In the genomic region with DNA sequence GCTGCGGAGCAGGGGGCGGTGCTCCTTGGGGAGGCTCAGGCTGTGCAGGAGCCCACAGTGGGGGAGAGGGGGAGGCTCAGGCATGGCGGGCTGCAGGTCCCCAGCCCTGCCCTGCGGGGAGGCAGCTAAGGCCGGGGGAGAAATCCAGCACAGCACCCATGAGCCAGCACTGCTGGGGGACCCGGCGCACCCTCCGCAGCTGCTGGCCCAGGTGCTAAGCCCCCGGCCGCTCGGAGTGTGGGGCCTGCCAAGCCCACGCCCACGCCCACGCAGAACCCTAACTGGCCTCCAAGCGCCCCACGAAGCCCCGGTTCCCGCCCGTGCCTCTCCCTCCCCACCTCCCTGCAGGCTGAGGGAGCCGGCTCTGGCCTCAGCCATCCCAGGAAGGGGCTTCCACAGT, we compare ENCODE assay signal across 23 cellular contexts.
"Had no signal": no experiment of that assay in that cellular context is flagged by ENCODE, and none has a peak within 500 bp of the region (broad histone marks: within the 10 kb centered on the region; RNA-seq: fewer than 3 reads in every experiment).

No MANE protein-coding gene starts in this region.

- ATAC-seq: effector memory CD8-positive, alpha-beta T cell; esophagus mucosa; foreskin keratinocyte; gastrocnemius medialis; gastroesophageal sphincter had no signal

- H3K27me3 ChIP-seq: colonic mucosa, esophagus muscularis mucosa, esophagus squamous epithelium, foreskin keratinocyte, gastrocnemius medialis, heart left ventricle had no signal

- H3K4me1 ChIP-seq: colonic mucosa, esophagus muscularis mucosa, esophagus squamous epithelium, foreskin keratinocyte, gastrocnemius medialis, gastroesophageal sphincter had no signal

- H3K4me3 ChIP-seq: colonic mucosa, coronary artery, dorsolateral prefrontal cortex, esophagus muscularis mucosa, esophagus squamous epithelium, gastrocnemius medialis, gastroesophageal sphincter, heart left ventricle had no signal

- DNase-seq: colonic mucosa; cortex of kidney; dermis blood vessel endothelial cell; dorsolateral prefrontal cortex; effector CD4-positive, alpha-beta T cell; effector CD8-positive, alpha-beta T cell; effector memory CD4-positive, alpha-beta T cell; effector memory CD8-positive, alpha-beta T cell; endodermal cell; erythroblast; esophagus squamous epithelium; foreskin fibroblast; foreskin keratinocyte; foreskin melanocyte; gastrocnemius medialis; head of caudate nucleus; heart left ventricle had no signal

- H3K9me3 ChIP-seq: colonic mucosa, esophagus muscularis mucosa, esophagus squamous epithelium, gastrocnemius medialis, gastroesophageal sphincter, heart left ventricle had no signal

- H3K27ac Mint-ChIP-seq: dendritic cell treated with granulocyte-macrophage colony-stimulating factor and Interleukin-4, amounts not matched to agents 40 ng/mL and 50 ng/mL, for 4 days; effector memory CD8-positive, alpha-beta T cell had no signal

- H3K4me3 Mint-ChIP-seq: dendritic cell treated with granulocyte-macrophage colony-stimulating factor and Interleukin-4, amounts not matched to agents 40 ng/mL and 50 ng/mL, for 4 days; effector memory CD8-positive, alpha-beta T cell; endodermal cell had no signal

- H3K27me3 Mint-ChIP-seq: dendritic cell treated with granulocyte-macrophage colony-stimulating factor and Interleukin-4, amounts not matched to agents 40 ng/mL and 50 ng/mL, for 4 days had no signal

- H3K36me3 ChIP-seq: colonic mucosa, esophagus muscularis mucosa, esophagus squamous epithelium, gastrocnemius medialis, gastroesophageal sphincter, heart left ventricle had no signal

- H3K27ac ChIP-seq: colonic mucosa, coronary artery, dorsolateral prefrontal cortex, epithelial cell of prostate, esophagus muscularis mucosa, esophagus squamous epithelium, foreskin keratinocyte, gastrocnemius medialis, gastroesophageal sphincter, heart left ventricle had no signal
